10 cellular contexts compared by ENCODE assay signal in the genomic region with DNA sequence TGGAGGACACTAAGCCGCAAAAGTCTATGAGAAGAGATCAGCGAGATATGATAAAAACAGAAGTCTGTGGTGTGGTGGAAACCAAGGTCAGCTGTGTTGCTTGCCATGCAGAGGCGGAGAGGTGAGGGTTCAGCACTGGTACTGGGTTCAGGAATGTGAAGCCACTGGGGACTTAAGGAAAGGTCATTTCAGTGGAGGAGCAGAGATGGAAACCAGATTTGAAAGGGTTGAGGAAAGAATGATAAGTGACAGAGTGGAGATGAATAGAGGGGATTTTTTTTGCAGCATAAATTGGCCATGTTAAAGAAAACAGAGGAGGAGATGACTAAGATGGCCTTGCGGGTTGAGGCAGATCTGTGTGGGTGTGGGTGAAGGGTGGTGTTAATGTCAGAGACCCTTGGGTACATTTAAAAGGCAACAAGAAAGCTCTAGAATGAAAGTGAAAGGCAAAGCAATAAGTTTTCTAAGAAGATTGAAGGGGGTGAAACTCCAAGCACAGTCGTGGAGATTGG.
DNase-seq lines count a peak whose midpoint lies in the region; ATAC-seq and TF ChIP-seq lines count a peak whose summit lies in the region.
"Had no signal": no experiment of that assay in that cellular context is flagged by ENCODE, and none has a peak within 500 bp of the region (broad histone marks: within the 10 kb centered on the region; RNA-seq: fewer than 3 reads in every experiment).

No MANE protein-coding gene starts in this region.

- no peaks in the 10 kb centered on the region for H3K9me3 ChIP-seq in MG63

- CTCF ChIA-PET in activated naive CD4-positive, alpha-beta T cell treated with anti-CD3 and anti-CD28 coated beads for 36 hours (lab: Charles Lee), result no interaction called here

- H3K27ac ChIP-seq in VCaP, result peak overlapping the region; percentile 79; the same call in 1 of the 2 replicates
- H3K27ac ChIP-seq: KMS-11, PC-9 had no signal

- no peaks in the 10 kb centered on the region for H3K36me3 Mint-ChIP-seq in activated naive CD4-positive, alpha-beta T cell treated with anti-CD3 and anti-CD28 coated beads for 36 hours (ENCODE audit: low read depth)

- no peak overlapping the region for H3K27ac Mint-ChIP-seq in activated naive CD4-positive, alpha-beta T cell treated with anti-CD3 and anti-CD28 coated beads for 36 hours
- no peak overlapping the region for H3K27ac Mint-ChIP-seq in stimulated activated naive CD8-positive, alpha-beta T cell treated with anti-CD3 and anti-CD28 coated beads, Interleukin-15, amount 100 ng/mL, for 72 hours

- peaks cover 7% of the 10 kb centered on the region for H3K27me3 Mint-ChIP-seq in activated naive CD4-positive, alpha-beta T cell treated with anti-CD3 and anti-CD28 coated beads for 36 hours (ENCODE audit: low read depth)
- H3K27me3 Mint-ChIP-seq in stimulated activated naive CD8-positive, alpha-beta T cell treated with anti-CD3 and anti-CD28 coated beads, Interleukin-15, amount 100 ng/mL, for 72 hours, result peaks cover 7% of the 10 kb centered on the region

- no peaks in the 10 kb centered on the region; the same call in 1 of the 2 replicates for H3K27me3 ChIP-seq in MG63

- no peaks in the 10 kb centered on the region for H3K36me3 ChIP-seq in MG63

- no peaks in the 10 kb centered on the region for H3K9me3 Mint-ChIP-seq in activated naive CD4-positive, alpha-beta T cell treated with anti-CD3 and anti-CD28 coated beads for 36 hours
- H3K9me3 Mint-ChIP-seq in stimulated activated naive CD8-positive, alpha-beta T cell treated with anti-CD3 and anti-CD28 coated beads, Interleukin-15, amount 100 ng/mL, for 72 hours, result no peaks in the 10 kb centered on the region

- intact Hi-C loops in activated naive CD4-positive, alpha-beta T cell treated with anti-CD3 and anti-CD28 coated beads for 36 hours (cut with micrococcal nuclease), result no loop called here

- no peak for TF ChIP-seq CTCF in VCaP (conservative IDR thresholded peaks at IDR 0.05)

- H3K4me3 Mint-ChIP-seq in activated naive CD4-positive, alpha-beta T cell treated with anti-CD3 and anti-CD28 coated beads for 36 hours, result no peak overlapping the region
- H3K4me3 Mint-ChIP-seq in stimulated activated naive CD8-positive, alpha-beta T cell treated with anti-CD3 and anti-CD28 coated beads, Interleukin-15, amount 100 ng/mL, for 72 hours, result peak overlapping the region; percentile 11 to 33

- H3K4me1 Mint-ChIP-seq in activated naive CD4-positive, alpha-beta T cell treated with anti-CD3 and anti-CD28 coated beads for 36 hours (ENCODE audit: low read depth), result peaks cover 9% of the 10 kb centered on the region
- peaks cover 23% of the 10 kb centered on the region for H3K4me1 Mint-ChIP-seq in stimulated activated naive CD8-positive, alpha-beta T cell treated with anti-CD3 and anti-CD28 coated beads, Interleukin-15, amount 100 ng/mL, for 72 hours

- ATAC-seq in HG02642 (IDR thresholded peaks at IDR 0.05; ENCODE audit: poor library complexity, unreplicated experiment), result peak; percentile 72
- peak; percentile 93 for ATAC-seq in stimulated activated naive CD8-positive, alpha-beta T cell treated with anti-CD3 and anti-CD28 coated beads, Interleukin-15, amount 100 ng/mL, for 72 hours

- DNase-seq in activated naive CD4-positive, alpha-beta T cell treated with anti-CD3 and anti-CD28 coated beads for 36 hours, result peak; percentile 10
- DNase-seq in activated naive CD4-positive, alpha-beta T cell treated with anti-CD3 and anti-CD28 coated beads, Interleukin-2, amount 50 U/mL, for 16 hours, result no peak
- peak; percentile 22 to 49 for DNase-seq in stimulated activated naive CD8-positive, alpha-beta T cell treated with anti-CD3 and anti-CD28 coated beads, Interleukin-15, amount 100 ng/mL, for 72 hours
- no peak for DNase-seq in MG63
- DNase-seq in iPS-NIHi11 (ENCODE audit: low spot score), result no peak
- DNase-seq in cerebellar cortex (ENCODE audit: low spot score), result no peak
- DNase-seq: PC-9 had no signal

- H3K4me3 ChIP-seq in MG63, result no peak overlapping the region
- H3K4me3 ChIP-seq: PC-9 had no signal

Comparison
In these comparisons a context has a peak if more than half of its experiments do, and no peak if none do; other contexts are left out.
1. DNase-seq: peak in activated naive CD4-positive, alpha-beta T cell treated with anti-CD3 and anti-CD28 coated beads for 36 hours (single experiment) and stimulated activated naive CD8-positive, alpha-beta T cell treated with anti-CD3 and anti-CD28 coated beads, Interleukin-15, amount 100 ng/mL, for 72 hours (2 of 2); none in activated naive CD4-positive, alpha-beta T cell treated with anti-CD3 and anti-CD28 coated beads, Interleukin-2, amount 50 U/mL, for 16 hours (single experiment), MG63 (single experiment), iPS-NIHi11 (single experiment) and cerebellar cortex (single experiment).